ENCODE assay signal across 7 cellular contexts in genomic region chr15:63047792-63048114, GRCh38. TPM values are rescaled to one million over a fixed set of nuclear protein-coding genes. Genes with fewer than 3 reads are reported as not detected.
A peak's percentile ranks its signal among the peaks of the same experiment; 100 is the strongest.
DNase-seq lines count a peak whose midpoint lies in the region; ATAC-seq and TF ChIP-seq lines count a peak whose summit lies in the region.

No MANE protein-coding gene starts in this region.

- DNase-seq in HFF-Myc (ENCODE audit: extremely low read depth, low read depth) (no peak), immature natural killer cell (no peak), LoVo (ENCODE audit: low spot score) (no peak)
- no peak for DNase-seq in stimulated activated CD4-positive, alpha-beta T cell treated with anti-CD3 and anti-CD28 coated beads, Interleukin-1b, Interleukin-23, amount 100 ng/mL, for 48 hours

- no peaks in the 10 kb centered on the region for H3K36me3 ChIP-seq in subcutaneous abdominal adipose tissue (ENCODE audit: control insufficient read depth in 5 of 5, insufficient read depth in 5 of 5, low read length in 5 of 5)

- no peaks in the 10 kb centered on the region for H3K36me3 Mint-ChIP-seq in activated T-helper 17 cell treated with anti-CD3 and anti-CD28 coated beads, Interleukin-2, amount 50 U/mL, for 72 hours (ENCODE audit: low read depth)
- H3K36me3 Mint-ChIP-seq in immature natural killer cell, result no peaks in the 10 kb centered on the region

- H3K27me3 ChIP-seq in subcutaneous abdominal adipose tissue (ENCODE audit: control insufficient read depth in 5 of 5, insufficient read depth in 4 of 5, low read length in 5 of 5), result peaks cover 8 to 15% (median 13%) of the 10 kb centered on the region in 5 donors

- H3K27me3 Mint-ChIP-seq in activated T-helper 17 cell treated with anti-CD3 and anti-CD28 coated beads, Interleukin-2, amount 50 U/mL, for 72 hours, result peaks cover 42% of the 10 kb centered on the region
- H3K27me3 Mint-ChIP-seq in immature natural killer cell (ENCODE audit: low read depth in 3 of 3), result peaks cover 14 to 37% (median 27%) of the 10 kb centered on the region in 3 donors

- peak overlapping the region; percentile 48 for H3K27ac Mint-ChIP-seq in activated T-helper 17 cell treated with anti-CD3 and anti-CD28 coated beads, Interleukin-2, amount 50 U/mL, for 72 hours
- peak overlapping the region in 5 of 6 donors; percentile 68 to 84 (median 74) for H3K27ac Mint-ChIP-seq in immature natural killer cell

- H3K27ac ChIP-seq in subcutaneous abdominal adipose tissue (ENCODE audit: low read depth, low read length), result peak overlapping the region; percentile 87

- no peaks in the 10 kb centered on the region for H3K9me3 ChIP-seq in subcutaneous abdominal adipose tissue (ENCODE audit: control insufficient read depth in 5 of 5, low read length in 5 of 5)

- peaks cover 11% of the 10 kb centered on the region for H3K4me1 Mint-ChIP-seq in activated T-helper 17 cell treated with anti-CD3 and anti-CD28 coated beads, Interleukin-2, amount 50 U/mL, for 72 hours
- H3K4me1 Mint-ChIP-seq in immature natural killer cell, result peaks cover 25 to 46% of the 10 kb centered on the region in 2 donors

- H3K4me1 ChIP-seq in subcutaneous abdominal adipose tissue (ENCODE audit: control insufficient read depth in 5 of 5, insufficient read depth in 5 of 5, low read length in 5 of 5), result peaks cover 5 to 87% (median 69%) of the 10 kb centered on the region in 5 donors

- no peak for TF ChIP-seq CTCF in HFF-Myc (IDR thresholded peaks at IDR 0.05; ENCODE audit: low read depth, low read length, missing control alignments)

- H3K4me3 ChIP-seq in HFF-Myc (replicated peaks; ENCODE audit: low read depth, low read length) (peak overlapping the region; percentile 61), subcutaneous abdominal adipose tissue (ENCODE audit: low read depth in 1 of 5, low read length in 5 of 5) (peak overlapping the region; percentile 22 to 94 (median 91))

- no peak for ATAC-seq in activated T-helper 17 cell treated with anti-CD3 and anti-CD28 coated beads, Interleukin-2, amount 50 U/mL, for 72 hours (replicated peaks)
- no peak for ATAC-seq in HG03159 (IDR thresholded peaks at IDR 0.05; ENCODE audit: unreplicated experiment)

- H3K9me3 Mint-ChIP-seq in activated T-helper 17 cell treated with anti-CD3 and anti-CD28 coated beads, Interleukin-2, amount 50 U/mL, for 72 hours, result no peaks in the 10 kb centered on the region
- H3K9me3 Mint-ChIP-seq in immature natural killer cell, result no peaks in the 10 kb centered on the region

- H3K4me3 Mint-ChIP-seq in activated T-helper 17 cell treated with anti-CD3 and anti-CD28 coated beads, Interleukin-2, amount 50 U/mL, for 72 hours, result peak overlapping the region; percentile 94
- peak overlapping the region; percentile 83 to 96 (median 91) for H3K4me3 Mint-ChIP-seq in immature natural killer cell

- H3K9ac ChIP-seq in subcutaneous abdominal adipose tissue (ENCODE audit: low read length in 5 of 5), result peak overlapping the region; percentile 58 to 89 (median 78)

RNA-seq across cellular contexts. Expression of gene TPM1, which starts 5.2 kb away (rescaled TPM):
- 1 to 10 TPM; 3.0 to 9.7 TPM for total RNA-seq in activated T-helper 17 cell treated with anti-CD3 and anti-CD28 coated beads, Interleukin-2, amount 50 U/mL, for 72 hours
- 10 to 100 TPM in 1 of 3 donors, 1 to 10 TPM in 2; 9.1 to 11.9 (median 9.2) TPM for polyA plus RNA-seq in immature natural killer cell
